8 cellular contexts compared by ENCODE assay signal in the genomic region with DNA sequence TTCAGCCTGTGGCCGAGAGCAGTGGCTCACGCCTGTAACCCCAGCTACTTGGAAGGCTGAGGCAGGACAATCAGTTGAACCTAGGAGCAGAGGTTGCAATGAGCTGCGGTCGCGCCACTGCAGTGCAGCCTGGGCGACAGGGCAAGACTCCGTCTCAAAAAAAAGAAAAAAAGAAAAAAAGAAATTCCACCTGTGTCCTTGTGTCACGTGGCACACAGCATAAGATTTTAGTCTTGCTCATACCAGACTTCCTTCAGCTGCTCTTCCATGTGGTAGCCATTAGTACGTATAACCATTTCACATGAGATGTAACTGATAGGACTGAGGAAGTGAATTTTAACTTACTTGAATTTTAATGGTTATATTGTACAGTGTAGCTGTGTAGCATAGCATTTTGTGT. TPM values are rescaled to one million over a fixed set of nuclear protein-coding genes. Genes with fewer than 3 reads are reported as not detected.
A peak's percentile ranks its signal among the peaks of the same experiment; 100 is the strongest.
DNase-seq lines count a peak whose midpoint lies in the region; ATAC-seq and TF ChIP-seq lines count a peak whose summit lies in the region.

No MANE protein-coding gene starts in this region.

- no peak overlapping the region for H3K4me3 Mint-ChIP-seq in activated T-cell treated with anti-CD3 and anti-CD28 coated beads, Interleukin-2, amount 50 U/mL, for 24 hours
- peak overlapping the region; percentile 87 for H3K4me3 Mint-ChIP-seq in activated naive CD8-positive, alpha-beta T cell

- H3K27ac ChIP-seq in OCI-LY1 (ENCODE audit: low read depth, low read length, poor library complexity, severe bottlenecking), result peak overlapping the region; percentile 6
- peak overlapping the region in 3 of 4 donors; percentile 20 to 57 (median 23) for H3K27ac ChIP-seq in gastrocnemius medialis
- no peak overlapping the region for H3K27ac ChIP-seq in prostate gland

- 76% methylated on average over 9 of the region's 9 CpGs for WGBS in prostate gland

- H3F3A ChIP-seq in OCI-LY1 (ENCODE audit: insufficient read depth, low read length), result no peaks in the 10 kb centered on the region

- ATAC-seq in gastrocnemius medialis, result no peak

- H3K9me3 ChIP-seq in OCI-LY1 (ENCODE audit: low read length) (no peaks in the 10 kb centered on the region), gastrocnemius medialis (no peaks in the 10 kb centered on the region), prostate gland (no peaks in the 10 kb centered on the region)

- H3K79me2 ChIP-seq in OCI-LY1 (ENCODE audit: insufficient read depth, low read length), result peaks cover 89% of the 10 kb centered on the region

- no peaks in the 10 kb centered on the region for H3K27me3 Mint-ChIP-seq in activated T-cell treated with anti-CD3 and anti-CD28 coated beads, Interleukin-2, amount 50 U/mL, for 24 hours
- no peaks in the 10 kb centered on the region for H3K27me3 Mint-ChIP-seq in activated naive CD8-positive, alpha-beta T cell

- H3K36me3 Mint-ChIP-seq in activated T-cell treated with anti-CD3 and anti-CD28 coated beads, Interleukin-2, amount 50 U/mL, for 24 hours (ENCODE audit: low read depth), result peaks cover 51% of the 10 kb centered on the region
- H3K36me3 Mint-ChIP-seq in activated naive CD8-positive, alpha-beta T cell, result peaks cover 12% of the 10 kb centered on the region

- H3K4me2 ChIP-seq in OCI-LY1 (ENCODE audit: low read length), result peak overlapping the region; percentile 100

- in situ Hi-C loops in gastrocnemius medialis (cut with MboI; ENCODE audit: low sequenced_read_pairs in 4 of 4), result no loop called here

- H3K4me1 Mint-ChIP-seq in activated T-cell treated with anti-CD3 and anti-CD28 coated beads, Interleukin-2, amount 50 U/mL, for 24 hours (ENCODE audit: low read depth), result peaks cover 40% of the 10 kb centered on the region
- H3K4me1 Mint-ChIP-seq in activated naive CD8-positive, alpha-beta T cell (ENCODE audit: low read depth), result peaks cover 36% of the 10 kb centered on the region

- no peak for DNase-seq in activated T-cell treated with anti-CD3 and anti-CD28 coated beads, Interleukin-2, amount 50 U/mL, for 24 hours
- no peak for DNase-seq in activated T-cell treated with anti-CD3 and anti-CD28 coated beads, Interleukin-2, amount 50 U/mL, for 48 hours
- no peak for DNase-seq in gastrocnemius medialis
- no peak for DNase-seq in prostate gland (ENCODE audit: low spot score)
- DNase-seq in mucosa of gallbladder (ENCODE audit: low spot score), result no peak
- no peak for DNase-seq in NCI-H526 treated with DMSO at 0.1 percent for 48 hours (lab: John Stamatoyannopoulos, UW)

- TF ChIP-seq CTCF in OCI-LY1 (IDR thresholded peaks at IDR 0.05; ENCODE audit: low read length) (no peak), gastrocnemius medialis (IDR thresholded peaks at IDR 0.05 in 4 of 5, conservative IDR thresholded peaks at IDR 0.05 in 1 of 5) (no peak), prostate gland (IDR thresholded peaks at IDR 0.05) (no peak)

- no peaks in the 10 kb centered on the region for H3K27me3 ChIP-seq in OCI-LY1 (ENCODE audit: insufficient read depth, low read length)
- no peaks in the 10 kb centered on the region for H3K27me3 ChIP-seq in gastrocnemius medialis
- H3K27me3 ChIP-seq in prostate gland (replicated peaks; ENCODE audit: insufficient read depth), result no peaks in the 10 kb centered on the region

- H3K4me1 ChIP-seq in OCI-LY1 (ENCODE audit: insufficient read depth, low read length, severe bottlenecking) (peaks cover 55% of the 10 kb centered on the region), gastrocnemius medialis (peaks cover 24 to 25% of the 10 kb centered on the region in 2 donors), prostate gland (replicated peaks) (no peaks in the 10 kb centered on the region)

- H4K20me1 ChIP-seq in OCI-LY1 (ENCODE audit: insufficient read depth, low read length), result peaks cover 22% of the 10 kb centered on the region

- no peaks in the 10 kb centered on the region for H3K9me2 ChIP-seq in OCI-LY1 (ENCODE audit: low read depth, low read length)

- H3K4me3 ChIP-seq in OCI-LY1 (ENCODE audit: low read depth, low read length, poor library complexity, severe bottlenecking), result peak overlapping the region; percentile 99
- H3K4me3 ChIP-seq in gastrocnemius medialis, result no peak overlapping the region
- H3K4me3 ChIP-seq in prostate gland, result no peak overlapping the region

- no peak overlapping the region for H2AFZ ChIP-seq in OCI-LY1 (ENCODE audit: low read length)

- TF ChIP-seq POLR2A in gastrocnemius medialis (IDR thresholded peaks at IDR 0.05) (no peak), prostate gland (IDR thresholded peaks at IDR 0.05) (no peak)

- H3K9me3 Mint-ChIP-seq in activated T-cell treated with anti-CD3 and anti-CD28 coated beads, Interleukin-2, amount 50 U/mL, for 24 hours, result no peaks in the 10 kb centered on the region
- H3K9me3 Mint-ChIP-seq in activated naive CD8-positive, alpha-beta T cell (ENCODE audit: low read depth), result no peaks in the 10 kb centered on the region

- intact Hi-C loops in gastrocnemius medialis (cut with DNase I; ENCODE audit: low total_unique reads) (loop anchor here (5.0 to 10.0 kb wide), 3 partner anchors 108 to 745 kb away; a partner anchor contains a TSS), prostate gland (cut with DNase I) (loop anchor here (5.0 kb wide), 1 partner anchor 108 kb away; a partner anchor contains a TSS)

- H3K27ac Mint-ChIP-seq in activated T-cell treated with anti-CD3 and anti-CD28 coated beads, Interleukin-2, amount 50 U/mL, for 24 hours, result peak overlapping the region; percentile 91
- H3K27ac Mint-ChIP-seq in activated naive CD8-positive, alpha-beta T cell, result peak overlapping the region; percentile 76

- H3K9ac ChIP-seq in OCI-LY1 (ENCODE audit: low read length), result peak overlapping the region; percentile 3; the same call in 1 of the 2 replicates

- H3K36me3 ChIP-seq in OCI-LY1 (ENCODE audit: insufficient read depth, low read length), result peaks cover 54% of the 10 kb centered on the region
- no peaks in the 10 kb centered on the region for H3K36me3 ChIP-seq in gastrocnemius medialis
- H3K36me3 ChIP-seq in prostate gland, result no peaks in the 10 kb centered on the region

RNA-seq across cellular contexts. Expression of a gene that starts 4.0 kb away (rescaled TPM):
- total RNA-seq in gastrocnemius medialis, result 10 to 100 TPM; 22.5 to 69.9 (median 31.7) TPM
- 10 to 100 TPM; 47.6 to 73.2 TPM for total RNA-seq in prostate gland
- 30.8 TPM for total RNA-seq in mucosa of gallbladder

RNA-seq across cellular contexts. Expression of a gene that starts 31.2 kb away (rescaled TPM):
- total RNA-seq in gastrocnemius medialis, result 10 to 100 TPM; 44.0 to 62.4 (median 52.7) TPM
- 10 to 100 TPM; 70.4 to 95.4 TPM for total RNA-seq in prostate gland
- total RNA-seq in mucosa of gallbladder, result 93.6 TPM

Comparison
In these comparisons a context has a peak if more than half of its experiments do, and no peak if none do; other contexts are left out.
1. H3K27ac ChIP-seq: peak in OCI-LY1 (single experiment) and gastrocnemius medialis (3 of 4); none in prostate gland (0 of 2).